In genomic region chr5:96903300-96903699, GRCh38 we compare ENCODE assay signal across 15 cellular contexts. TPM values are rescaled to one million over a fixed set of nuclear protein-coding genes. Genes with fewer than 3 reads are reported as not detected.
"Had no signal": no experiment of that assay in that cellular context is flagged by ENCODE, and none has a peak within 500 bp of the region (broad histone marks: within the 10 kb centered on the region; RNA-seq: fewer than 3 reads in every experiment).

No MANE protein-coding gene starts in this region.

- H3K27me3 ChIP-seq: adrenal gland, hepatocyte, ovary, testis had no signal

- H3K4me1 ChIP-seq: adrenal gland, testis had no signal

- H3K79me2 ChIP-seq: hepatocyte had no signal

- DNase-seq: activated CD4-positive, alpha-beta T cell treated with anti-CD3 and anti-CD28 coated beads for 4 hours; activated naive CD4-positive, alpha-beta T cell; activated T-cell treated with anti-CD3 and anti-CD28 coated beads, Interleukin-2, amount 50 U/mL, for 48 hours; adrenal gland; central memory CD4-positive, alpha-beta T cell; effector CD4-positive, alpha-beta T cell; kidney glomerular epithelial cell; ovary; stimulated activated CD4-positive, alpha-beta T cell treated with anti-CD3 and anti-CD28 coated beads, Interleukin-2, amount 100 ng/mL, for 48 hours; testis; WERI-Rb-1 had no signal

- H3K36me3 ChIP-seq: adrenal gland, ovary, WERI-Rb-1 had no signal

- H3K4me2 ChIP-seq: hepatocyte had no signal

- H3K9me3 ChIP-seq: adrenal gland, ovary, testis had no signal

- H3K4me3 ChIP-seq: adrenal gland, coronary artery, hepatocyte, ovary, testis had no signal

- H2AFZ ChIP-seq: hepatocyte had no signal

- H3K9me3 Mint-ChIP-seq: neural crest cell; stimulated activated naive CD8-positive, alpha-beta T cell treated with anti-CD3 and anti-CD28 coated beads, Interleukin-15, Interleukin-2, amounts not matched to agents 100 ng/mL and 50 ng/mL, for 24 hours had no signal

- H3K27ac Mint-ChIP-seq: stimulated activated naive CD8-positive, alpha-beta T cell treated with anti-CD3 and anti-CD28 coated beads, Interleukin-15, Interleukin-2, amounts not matched to agents 100 ng/mL and 50 ng/mL, for 24 hours had no signal

- H3K27ac ChIP-seq: coronary artery, hepatocyte, ovary, testis, WERI-Rb-1 had no signal

- H3K4me3 Mint-ChIP-seq: neural crest cell; stimulated activated naive CD8-positive, alpha-beta T cell treated with anti-CD3 and anti-CD28 coated beads, Interleukin-15, Interleukin-2, amounts not matched to agents 100 ng/mL and 50 ng/mL, for 24 hours had no signal

- H3K27me3 Mint-ChIP-seq: stimulated activated naive CD8-positive, alpha-beta T cell treated with anti-CD3 and anti-CD28 coated beads, Interleukin-15, Interleukin-2, amounts not matched to agents 100 ng/mL and 50 ng/mL, for 24 hours had no signal

RNA-seq across cellular contexts. Expression of gene ERAP2, which starts 27.0 kb away (rescaled TPM):
- total RNA-seq: neural crest cell had no signal
